ENCODE assay signal across 33 cellular contexts in genomic region chr6:11753798-11754197, GRCh38. TPM values are rescaled to one million over a fixed set of nuclear protein-coding genes. Genes with fewer than 3 reads are reported as not detected.
"Had no signal": no experiment of that assay in that cellular context is flagged by ENCODE, and none has a peak within 500 bp of the region (broad histone marks: within the 10 kb centered on the region; RNA-seq: fewer than 3 reads in every experiment).

No MANE protein-coding gene starts in this region.

- H3K4me3 Mint-ChIP-seq: activated B cell treated with CpG ODN at 0.5 μM for 24 hours; activated CD8-positive, alpha-beta T cell treated with anti-CD3 and anti-CD28 coated beads for 36 hours; activated naive CD4-positive, alpha-beta T cell treated with anti-CD3 and anti-CD28 coated beads, Interleukin-2, amount 10 ng/mL, durations not matched to agents 7 days and 5 days; activated naive CD8-positive, alpha-beta T cell treated with anti-CD3 and anti-CD28 coated beads, Interleukin-2, amount 10 ng/mL, durations not matched to agents 7 days and 5 days; activated T-cell treated with anti-CD3 and anti-CD28 coated beads, Interleukin-2, amount 50 U/mL, for 4 hours; central memory CD8-positive, alpha-beta T cell; dendritic cell treated with granulocyte-macrophage colony-stimulating factor and Interleukin-4, amounts not matched to agents 40 ng/mL and 50 ng/mL, for 4 days; endodermal cell; T-helper 17 cell; T-helper 2 cell treated with Interferon-gamma antibody and Interleukin-4, amounts not matched to agents 5 μg/mL and 100 μg/mL, for 36 hours had no signal

- H3K27me3 ChIP-seq: ascending aorta, brain microvascular endothelial cell, dorsolateral prefrontal cortex, esophagus squamous epithelium, gastroesophageal sphincter, heart right ventricle had no signal

- H3K27me3 Mint-ChIP-seq: activated CD8-positive, alpha-beta T cell treated with anti-CD3 and anti-CD28 coated beads for 36 hours; activated naive CD4-positive, alpha-beta T cell treated with anti-CD3 and anti-CD28 coated beads, Interleukin-2, amount 10 ng/mL, durations not matched to agents 7 days and 5 days; activated naive CD8-positive, alpha-beta T cell treated with anti-CD3 and anti-CD28 coated beads, Interleukin-2, amount 10 ng/mL, durations not matched to agents 7 days and 5 days; T-helper 17 cell had no signal

- H3K36me3 Mint-ChIP-seq: activated naive CD4-positive, alpha-beta T cell treated with anti-CD3 and anti-CD28 coated beads, Interleukin-2, amount 10 ng/mL, durations not matched to agents 7 days and 5 days had no signal

- H3K36me3 ChIP-seq: ascending aorta, brain microvascular endothelial cell, esophagus squamous epithelium, gastroesophageal sphincter, heart right ventricle, WERI-Rb-1 had no signal

- ATAC-seq: activated CD4-positive, CD25-positive, alpha-beta regulatory T cell treated with anti-CD3 and anti-CD28 coated beads, Interleukin-2, amount 50 U/mL, for 24 hours; activated CD8-positive, alpha-beta T cell treated with anti-CD3 and anti-CD28 coated beads for 36 hours; activated naive CD4-positive, alpha-beta T cell treated with anti-CD3 and anti-CD28 coated beads, Interleukin-2, amount 50 U/mL, for 72 hours; activated T-cell treated with anti-CD3 and anti-CD28 coated beads, Interleukin-2, amount 50 U/mL, for 4 hours; gastroesophageal sphincter; T-helper 17 cell had no signal

- H3K27ac Mint-ChIP-seq: activated B cell treated with CpG ODN at 0.5 μM for 24 hours; activated CD8-positive, alpha-beta T cell treated with anti-CD3 and anti-CD28 coated beads for 36 hours; activated naive CD4-positive, alpha-beta T cell treated with anti-CD3 and anti-CD28 coated beads, Interleukin-2, amount 10 ng/mL, durations not matched to agents 7 days and 5 days; activated naive CD4-positive, alpha-beta T cell treated with anti-CD3 and anti-CD28 coated beads, Interleukin-2, amount 50 U/mL, for 72 hours; activated naive CD8-positive, alpha-beta T cell treated with anti-CD3 and anti-CD28 coated beads, Interleukin-2, amount 10 ng/mL, durations not matched to agents 7 days and 5 days; activated T-helper 2 cell treated with anti-CD3 and anti-CD28 coated beads, Interferon-gamma antibody, Interleukin-2, Interleukin-4, amounts not matched to agents 10 μg/mL and 5 μg/mL and 100 μg/mL, durations not matched to agents 14 hours and 24 hours and 36 hours; dendritic cell treated with granulocyte-macrophage colony-stimulating factor and Interleukin-4, amounts not matched to agents 40 ng/mL and 50 ng/mL, for 4 days; endodermal cell; T-helper 17 cell; T-helper 2 cell treated with Interferon-gamma antibody and Interleukin-4, amounts not matched to agents 5 μg/mL and 100 μg/mL, for 36 hours had no signal

- H3K27ac ChIP-seq: ascending aorta, brain microvascular endothelial cell, coronary artery, dorsolateral prefrontal cortex, esophagus squamous epithelium, WERI-Rb-1 had no signal

- FAIRE-seq: bronchial epithelial cell had no signal

- H3K4me1 Mint-ChIP-seq: activated B cell treated with CpG ODN at 0.5 μM for 24 hours; central memory CD8-positive, alpha-beta T cell had no signal

- H3K4me1 ChIP-seq: ascending aorta, esophagus squamous epithelium, gastroesophageal sphincter had no signal

- DNase-seq: activated B cell treated with CpG ODN at 0.5 μM for 24 hours; activated CD4-positive, alpha-beta T cell treated with anti-CD3 and anti-CD28 coated beads for 48 hours; activated CD4-positive, alpha-beta T cell treated with anti-CD3 and anti-CD28 coated beads, Interleukin-2, amount 50 U/mL, for 1 hour; activated CD4-positive, alpha-beta T cell treated with anti-CD3 and anti-CD28 coated beads, Interleukin-2, amount 50 U/mL, for 48 hours; activated CD8-positive, alpha-beta memory T cell treated with anti-CD3 and anti-CD28 coated beads for 24 hours; activated CD8-positive, alpha-beta T cell treated with anti-CD3 and anti-CD28 coated beads for 36 hours; activated effector memory CD4-positive, alpha-beta T cell treated with anti-CD3 and anti-CD28 coated beads, Interleukin-2, amount 50 U/mL, for 16 hours; activated naive CD4-positive, alpha-beta T cell treated with anti-CD3 and anti-CD28 coated beads, Interleukin-2, amount 10 ng/mL, durations not matched to agents 7 days and 5 days; activated naive CD8-positive, alpha-beta T cell treated with anti-CD3 and anti-CD28 coated beads, Interleukin-2, amount 10 ng/mL, durations not matched to agents 7 days and 5 days; activated T-cell treated with anti-CD3 and anti-CD28 coated beads, Interleukin-2, amount 50 U/mL, for 4 hours; brain microvascular endothelial cell; dorsolateral prefrontal cortex; effector memory CD4-positive, alpha-beta T cell; endodermal cell; esophagus squamous epithelium; foreskin melanocyte; heart right ventricle; T-helper 1 cell; T-helper 17 cell; T1000; WERI-Rb-1 had no signal

- H3K4me3 ChIP-seq: ascending aorta, coronary artery, dorsolateral prefrontal cortex, esophagus squamous epithelium, gastroesophageal sphincter, heart right ventricle had no signal

- H3K9me3 ChIP-seq: ascending aorta had no signal

RNA-seq across cellular contexts. Expression of gene ADTRP, which starts 24.8 kb away (rescaled TPM):
- total RNA-seq: ascending aorta, cardiac septum, cerebellum had no signal
